Comparison of ENCODE assay signal across 11 cellular contexts in genomic region chr17:50141750-50142119, GRCh38. TPM values are rescaled to one million over a fixed set of nuclear protein-coding genes. Genes with fewer than 3 reads are reported as not detected.
DNase-seq lines count a peak whose midpoint lies in the region; ATAC-seq and TF ChIP-seq lines count a peak whose summit lies in the region.
"Had no signal": no experiment of that assay in that cellular context is flagged by ENCODE, and none has a peak within 500 bp of the region (broad histone marks: within the 10 kb centered on the region; RNA-seq: fewer than 3 reads in every experiment).

No MANE protein-coding gene starts in this region.

- no peak overlapping the region for H3K9ac ChIP-seq in subcutaneous abdominal adipose tissue (ENCODE audit: low read length in 5 of 5)

- TF ChIP-seq CTCF in activated B cell treated with CpG ODN at 0.5 μM for 24 hours (IDR thresholded peaks at IDR 0.05) (no peak), endothelial cell (IDR thresholded peaks at IDR 0.05; ENCODE audit: unreplicated experiment) (no peak), WTC11 (IDR thresholded peaks at IDR 0.05) (no peak)

- intact Hi-C loops in activated B cell treated with CpG ODN at 0.5 μM for 24 hours (cut with micrococcal nuclease): loop anchor here (10.0 kb wide), 1 partner anchor 377 kb away; the partner anchor contains the start of gene FAM117A

- no peaks in the 10 kb centered on the region for H3K9me3 ChIP-seq in subcutaneous abdominal adipose tissue (ENCODE audit: control insufficient read depth in 5 of 5, low read length in 5 of 5)

- no peaks in the 10 kb centered on the region for H3K27me3 ChIP-seq in subcutaneous abdominal adipose tissue (ENCODE audit: control insufficient read depth in 5 of 5, insufficient read depth in 4 of 5, low read length in 5 of 5)

- POLR2A ChIA-PET in activated B cell treated with CpG ODN at 0.5 μM for 24 hours (lab: Charles Lee): interaction anchor here (0.7 to 4.0 kb wide), 4 partner anchors 7 to 20 kb away, joined by 3 to 40 read pairs (median 11); partner anchors contain the start of genes PPP1R9B and SAMD14
- POLR2A ChIA-PET in WTC11 (lab: Charles Lee): no interaction called here

- peak; percentile 6 for ATAC-seq in activated B cell treated with CpG ODN at 0.5 μM for 24 hours (ENCODE audit: low read depth)
- no peak for ATAC-seq in HG02852 (IDR thresholded peaks at IDR 0.05; ENCODE audit: unreplicated experiment)
- no peak for ATAC-seq in WTC11
- ATAC-seq: Panc1 had no signal

- DNase-seq in activated naive CD4-positive, alpha-beta T cell treated with Interleukin-2 at 50 U/mL for 16 hours: no peak
- DNase-seq in activated B cell treated with CpG ODN at 0.5 μM for 24 hours (no peak), endothelial cell (ENCODE audit: low spot score) (no peak), WTC11 (ENCODE audit: low spot score) (no peak), NCI-H1092 (lab: John Stamatoyannopoulos, UW) (no peak)
- DNase-seq: activated CD4-positive, CD25-positive, alpha-beta regulatory T cell; NCI-H748 treated with DMSO at 0.1 percent for 48 hours had no signal

- peaks cover 73% of the 10 kb centered on the region for H3K4me1 Mint-ChIP-seq in activated naive CD4-positive, alpha-beta T cell treated with anti-CD3 and anti-CD28 coated beads, Interleukin-2, amount 50 U/mL, for 24 hours
- H3K4me1 Mint-ChIP-seq in activated B cell treated with CpG ODN at 0.5 μM for 24 hours (peaks cover 77% of the 10 kb centered on the region), endothelial cell (ENCODE audit: unreplicated experiment) (peaks cover 71% of the 10 kb centered on the region), WTC11 (peaks cover 18% of the 10 kb centered on the region)

- peak overlapping the region in 1 of 5 donors; percentile 5 for H3K4me3 ChIP-seq in subcutaneous abdominal adipose tissue (ENCODE audit: low read depth in 1 of 5, low read length in 5 of 5)

- H3K27ac Mint-ChIP-seq in activated naive CD4-positive, alpha-beta T cell treated with anti-CD3 and anti-CD28 coated beads, Interleukin-2, amount 50 U/mL, for 24 hours: no peak overlapping the region
- H3K27ac Mint-ChIP-seq in activated B cell treated with CpG ODN at 0.5 μM for 24 hours (peak overlapping the region; percentile 79), endothelial cell (ENCODE audit: unreplicated experiment) (peak overlapping the region; percentile 45), WTC11 (no peak overlapping the region)

- H3K9me3 Mint-ChIP-seq in activated naive CD4-positive, alpha-beta T cell treated with anti-CD3 and anti-CD28 coated beads, Interleukin-2, amount 50 U/mL, for 24 hours: no peaks in the 10 kb centered on the region
- H3K9me3 Mint-ChIP-seq in activated B cell treated with CpG ODN at 0.5 μM for 24 hours: no peaks in the 10 kb centered on the region
- no peaks in the 10 kb centered on the region for H3K9me3 Mint-ChIP-seq in endothelial cell (ENCODE audit: unreplicated experiment)
- no peaks in the 10 kb centered on the region for H3K9me3 Mint-ChIP-seq in WTC11

- CTCF ChIA-PET in activated B cell treated with CpG ODN at 0.5 μM for 24 hours (lab: Charles Lee) (interaction anchor here (1.4 to 3.4 kb wide), 3 partner anchors 8 to 22 kb away, joined by 3 to 19 read pairs (median 14); no protein-coding TSS in a partner anchor), WTC11 (lab: Charles Lee) (interaction anchor here (1.0 to 4.6 kb wide), 3 partner anchors 9 to 26 kb away, joined by 4 to 52 read pairs (median 35); partner anchors contain the start of genes PPP1R9B and SGCA)

- no peaks in the 10 kb centered on the region for H3K27me3 Mint-ChIP-seq in activated naive CD4-positive, alpha-beta T cell treated with anti-CD3 and anti-CD28 coated beads, Interleukin-2, amount 50 U/mL, for 24 hours
- H3K27me3 Mint-ChIP-seq in activated B cell treated with CpG ODN at 0.5 μM for 24 hours (no peaks in the 10 kb centered on the region), endothelial cell (ENCODE audit: unreplicated experiment) (peaks cover 29% of the 10 kb centered on the region), WTC11 (ENCODE audit: low read depth) (no peaks in the 10 kb centered on the region)

- H3K27ac ChIP-seq in subcutaneous abdominal adipose tissue (ENCODE audit: low read depth, low read length): peak overlapping the region; percentile 23

- peaks cover 6 to 63% (median 43%) of the 10 kb centered on the region in 5 donors for H3K4me1 ChIP-seq in subcutaneous abdominal adipose tissue (ENCODE audit: control insufficient read depth in 5 of 5, insufficient read depth in 5 of 5, low read length in 5 of 5)

- peaks cover 0 to 89% (median 81%) of the 10 kb centered on the region in 5 donors for H3K36me3 ChIP-seq in subcutaneous abdominal adipose tissue (ENCODE audit: control insufficient read depth in 5 of 5, insufficient read depth in 5 of 5, low read length in 5 of 5)

- peak overlapping the region; percentile 31 for H3K4me3 Mint-ChIP-seq in activated naive CD4-positive, alpha-beta T cell treated with anti-CD3 and anti-CD28 coated beads, Interleukin-2, amount 50 U/mL, for 24 hours
- H3K4me3 Mint-ChIP-seq in activated B cell treated with CpG ODN at 0.5 μM for 24 hours: peak overlapping the region; percentile 45
- H3K4me3 Mint-ChIP-seq in endothelial cell (ENCODE audit: unreplicated experiment): peak overlapping the region; percentile 65
- no peak overlapping the region for H3K4me3 Mint-ChIP-seq in WTC11

- H3K36me3 Mint-ChIP-seq in activated naive CD4-positive, alpha-beta T cell treated with anti-CD3 and anti-CD28 coated beads, Interleukin-2, amount 50 U/mL, for 24 hours: peaks cover 20% of the 10 kb centered on the region
- peaks cover 98% of the 10 kb centered on the region for H3K36me3 Mint-ChIP-seq in activated B cell treated with CpG ODN at 0.5 μM for 24 hours (ENCODE audit: low read depth)
- peaks cover 72% of the 10 kb centered on the region for H3K36me3 Mint-ChIP-seq in endothelial cell (ENCODE audit: low read depth, unreplicated experiment)
- H3K36me3 Mint-ChIP-seq in WTC11: peaks cover 52% of the 10 kb centered on the region

TF ChIP-seq in WTC11, 78 proteins besides CTCF, POLR2A, EP300 and RAD21:
- TF ChIP-seq NR2C2 (CRISPR knock-in tag; IDR thresholded peaks at IDR 0.05) (no peak), KAT7 (CRISPR knock-in tag; IDR thresholded peaks at IDR 0.05; ENCODE audit: borderline replicate concordance) (no peak)
- TF ChIP-seq, protein P1, sequence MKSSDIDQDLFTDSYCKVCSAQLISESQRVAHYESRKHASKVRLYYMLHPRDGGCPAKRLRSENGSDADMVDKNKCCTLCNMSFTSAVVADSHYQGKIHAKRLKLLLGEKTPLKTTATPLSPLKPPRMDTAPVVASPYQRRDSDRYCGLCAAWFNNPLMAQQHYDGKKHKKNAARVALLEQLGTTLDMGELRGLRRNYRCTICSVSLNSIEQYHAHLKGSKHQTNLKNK (CRISPR knock-in tag; IDR thresholded peaks at IDR 0.05): no peak

RNA-seq across cellular contexts. Expression of gene PPP1R9B, which starts 8.7 kb away (rescaled TPM):
- total RNA-seq in activated B cell treated with CpG ODN at 0.5 μM for 24 hours: 300 and 313 TPM in 2 replicates
- total RNA-seq in endothelial cell (ENCODE audit: unreplicated experiment): 101 TPM
- 20.4 to 21.7 TPM (median 20.6 TPM) in 3 replicates for total RNA-seq in WTC11 (2021)

RNA-seq across cellular contexts. Expression of gene SAMD14, which starts 11.8 kb away (rescaled TPM):
- total RNA-seq in activated B cell treated with CpG ODN at 0.5 μM for 24 hours (4.7 and 4.9 TPM in 2 replicates), endothelial cell (ENCODE audit: unreplicated experiment) (82.0 TPM), WTC11 (2021) (4.5 to 6.0 TPM (median 5.9 TPM) in 3 replicates)

RNA-seq across cellular contexts. Expression of gene SGCA, which starts 24.1 kb away (rescaled TPM):
- 1.7 and 2.2 TPM in 2 replicates for total RNA-seq in activated B cell treated with CpG ODN at 0.5 μM for 24 hours
- total RNA-seq in endothelial cell (ENCODE audit: unreplicated experiment): not detected
- 0.39 to 1.0 TPM in 2 of 3 replicates, not detected in the other for total RNA-seq in WTC11 (2021)

RNA-seq across cellular contexts. Expression of gene PDK2, which starts 46.6 kb away (rescaled TPM):
- total RNA-seq in activated B cell treated with CpG ODN at 0.5 μM for 24 hours (15.9 and 16.2 TPM in 2 replicates), endothelial cell (ENCODE audit: unreplicated experiment) (37.1 TPM), WTC11 (2021) (16.6 to 21.3 TPM (median 19.8 TPM) in 3 replicates)

RNA-seq across cellular contexts. Expression of gene COL1A1, which starts 59.7 kb away (rescaled TPM):
- total RNA-seq in activated B cell treated with CpG ODN at 0.5 μM for 24 hours (8.8 and 9.2 TPM in 2 replicates), endothelial cell (ENCODE audit: unreplicated experiment) (6.8 TPM), WTC11 (2021) (46.1 to 52.1 TPM (median 50.4 TPM) in 3 replicates)

Comparison
In these comparisons a context has a peak if more than half of its experiments do, and no peak if none do; other contexts are left out.
1. H3K27ac Mint-ChIP-seq: peak in activated B cell treated with CpG ODN at 0.5 μM for 24 hours (single experiment) and endothelial cell (single experiment); none in activated naive CD4-positive, alpha-beta T cell treated with anti-CD3 and anti-CD28 coated beads, Interleukin-2, amount 50 U/mL, for 24 hours (single experiment) and WTC11 (single experiment).
2. RNA of gene SAMD14, which starts 11.8 kb away (total RNA-seq): 82.0 TPM in endothelial cell (single experiment); 4.5 to 6.0 TPM in WTC11 and 4.7 to 4.9 TPM in activated B cell treated with CpG ODN at 0.5 μM for 24 hours; every median in the first group is over 10 times any median in the second.